11 cellular contexts compared by ENCODE assay signal in genomic region chr17:4585203-4585939, GRCh38. TPM values are rescaled to one million over a fixed set of nuclear protein-coding genes. Genes with fewer than 3 reads are reported as not detected.
A peak's percentile ranks its signal among the peaks of the same experiment; 100 is the strongest.
DNase-seq lines count a peak whose midpoint lies in the region; TF ChIP-seq lines count a peak whose summit lies in the region.
"Had no signal": no experiment of that assay in that cellular context is flagged by ENCODE, and none has a peak within 500 bp of the region (broad histone marks: within the 10 kb centered on the region; RNA-seq: fewer than 3 reads in every experiment).

No MANE protein-coding gene starts in this region.

- TF ChIP-seq CTCF in parathyroid adenoma (IDR thresholded peaks at IDR 0.05) = no peak

- H3K27ac ChIP-seq in CD8-positive, alpha-beta memory T cell (ENCODE audit: low read depth, low read length) = no peak overlapping the region
- no peak overlapping the region for H3K27ac ChIP-seq in iPS DF 6.9 (ENCODE audit: low read length)
- no peak overlapping the region for H3K27ac ChIP-seq in parathyroid adenoma

- no peak overlapping the region for H3K27ac Mint-ChIP-seq in CD8-positive, alpha-beta memory T cell
- H3K27ac Mint-ChIP-seq: immature natural killer cell had no signal

- H3K9ac ChIP-seq in NT2/D1 (ENCODE audit: insufficient read length, low read depth) (peak overlapping the region; percentile 64), parathyroid adenoma (no peak overlapping the region)

- no peak for DNase-seq in CD8-positive, alpha-beta memory T cell
- no peak for DNase-seq in NT2/D1 (ENCODE audit: low read depth, low spot score)
- DNase-seq in iPS DF 6.9 (ENCODE audit: low read depth, low spot score) = no peak
- no peak for DNase-seq in dedifferentiated amniotic fluid mesenchymal stem cell (ENCODE audit: extremely low spot score)
- DNase-seq in stimulated activated CD4-positive, alpha-beta T cell treated with anti-CD3 and anti-CD28 coated beads, Interleukin-1b, Interleukin-23, amount 100 ng/mL, for 48 hours = no peak
- DNase-seq in stimulated activated CD8-positive, alpha-beta memory T cell treated with anti-CD3 and anti-CD28 coated beads, Interleukin-4, amount 100 ng/mL, for 48 hours = no peak
- no peak for DNase-seq in COR-L47 (lab: John Stamatoyannopoulos, UW)
- DNase-seq: immature natural killer cell had no signal

- H3K4me2 ChIP-seq in parathyroid adenoma (ENCODE audit: low read length) = peak overlapping the region; percentile 81

- H3K36me3 Mint-ChIP-seq in CD8-positive, alpha-beta memory T cell = no peaks in the 10 kb centered on the region
- H3K36me3 Mint-ChIP-seq: immature natural killer cell had no signal

- no peaks in the 10 kb centered on the region for H3K36me3 ChIP-seq in CD8-positive, alpha-beta memory T cell (ENCODE audit: insufficient read depth, low read length)
- no peaks in the 10 kb centered on the region for H3K36me3 ChIP-seq in NT2/D1 (ENCODE audit: insufficient read depth, insufficient read length, low read length)
- H3K36me3 ChIP-seq in iPS DF 6.9 (ENCODE audit: control insufficient read depth, insufficient read depth, low read length) = no peaks in the 10 kb centered on the region
- H3K36me3 ChIP-seq in parathyroid adenoma (ENCODE audit: control insufficient read depth, insufficient read depth, low read length) = no peaks in the 10 kb centered on the region

- H3K4me3 Mint-ChIP-seq in CD8-positive, alpha-beta memory T cell = peak overlapping the region in 5 of 7 donors; percentile 19 to 64 (median 62)

- no peaks in the 10 kb centered on the region for H3K9me3 ChIP-seq in CD8-positive, alpha-beta memory T cell (ENCODE audit: low read length)
- H3K9me3 ChIP-seq in NT2/D1 (ENCODE audit: insufficient read depth, low read length) (no peaks in the 10 kb centered on the region), iPS DF 6.9 (ENCODE audit: control insufficient read depth, insufficient read depth, low read length) (no peaks in the 10 kb centered on the region), parathyroid adenoma (ENCODE audit: control insufficient read depth, low read length) (no peaks in the 10 kb centered on the region)

- H3K4me1 ChIP-seq in CD8-positive, alpha-beta memory T cell (ENCODE audit: insufficient read depth, low read length) = no peaks in the 10 kb centered on the region
- H3K4me1 ChIP-seq in NT2/D1 (ENCODE audit: insufficient read depth, insufficient read length) (peaks cover 27% of the 10 kb centered on the region), iPS DF 6.9 (ENCODE audit: control insufficient read depth, insufficient read depth, low read length) (peaks cover 7% of the 10 kb centered on the region; the same call in 1 of the 2 replicates), parathyroid adenoma (no peaks in the 10 kb centered on the region)

- no peaks in the 10 kb centered on the region for H3K9me3 Mint-ChIP-seq in CD8-positive, alpha-beta memory T cell

- WGBS in iPS DF 6.9 (ENCODE audit: insufficient coverage, insufficient read length) = no CpG with 5 or more reads among the region's 28 CpGs

- CTCF ChIA-PET in CD8-positive, alpha-beta memory T cell (lab: Charles Lee) = no interaction called here

- H3K4me3 ChIP-seq in CD8-positive, alpha-beta memory T cell (ENCODE audit: low read length) = no peak overlapping the region
- H3K4me3 ChIP-seq in NT2/D1 (ENCODE audit: insufficient read length, low read depth) = peak overlapping the region; percentile 36
- H3K4me3 ChIP-seq in iPS DF 6.9 (ENCODE audit: low read length) = peak overlapping the region; percentile 50; the same call in 1 of the 2 replicates
- H3K4me3 ChIP-seq in parathyroid adenoma (ENCODE audit: low read depth, low read length) = peak overlapping the region; percentile 37

- H2AFZ ChIP-seq in parathyroid adenoma = no peak overlapping the region

- POLR2A ChIA-PET in CD8-positive, alpha-beta memory T cell (lab: Charles Lee) = no interaction called here

- H3K27me3 ChIP-seq in CD8-positive, alpha-beta memory T cell (ENCODE audit: insufficient read depth, low read length, poor library complexity, severe bottlenecking) = peaks cover 22% of the 10 kb centered on the region
- H3K27me3 ChIP-seq in NT2/D1 (ENCODE audit: insufficient read depth, insufficient read length) = peaks cover 36% of the 10 kb centered on the region
- peaks cover 14% of the 10 kb centered on the region; the same call in 1 of the 2 replicates for H3K27me3 ChIP-seq in iPS DF 6.9 (ENCODE audit: control insufficient read depth, insufficient read depth, low read length)
- no peaks in the 10 kb centered on the region for H3K27me3 ChIP-seq in parathyroid adenoma (ENCODE audit: control insufficient read depth, insufficient read depth, low read length)

- H3K27me3 Mint-ChIP-seq in CD8-positive, alpha-beta memory T cell = peaks cover 31 to 48% of the 10 kb centered on the region in 2 donors

- peaks cover 4 to 14% (median 4%) of the 10 kb centered on the region in 3 donors for H3K4me1 Mint-ChIP-seq in CD8-positive, alpha-beta memory T cell

- no peaks in the 10 kb centered on the region for H3K79me2 ChIP-seq in parathyroid adenoma

RNA-seq across cellular contexts. Expression of gene SMTNL2, which starts 1.0 kb away (rescaled TPM):
- not detected for total RNA-seq in CD8-positive, alpha-beta memory T cell
- polyA plus RNA-seq in CD8-positive, alpha-beta memory T cell = not detected
- total RNA-seq: M059J; T-helper 2 cell treated with Interferon-gamma antibody and Interleukin-4, amounts not matched to agents 100 ng/mL and 5 ng/mL, for 36 hours had no signal
- polyA plus RNA-seq: immature natural killer cell had no signal

RNA-seq across cellular contexts. Expression of gene GGT6, which starts 25.0 kb away (rescaled TPM):
- not detected for total RNA-seq in CD8-positive, alpha-beta memory T cell
- polyA plus RNA-seq in CD8-positive, alpha-beta memory T cell = not detected
- total RNA-seq: M059J; T-helper 2 cell treated with Interferon-gamma antibody and Interleukin-4, amounts not matched to agents 100 ng/mL and 5 ng/mL, for 36 hours had no signal
- polyA plus RNA-seq: immature natural killer cell had no signal

RNA-seq across cellular contexts. Expression of gene MYBBP1A, which starts 30.2 kb away (rescaled TPM):
- 100 to 1,000 TPM; 148 to 157 TPM for total RNA-seq in CD8-positive, alpha-beta memory T cell
- 34.1 TPM for polyA plus RNA-seq in CD8-positive, alpha-beta memory T cell

RNA-seq across cellular contexts. Expression of gene ALOX15, which starts 56.1 kb away (rescaled TPM):
- total RNA-seq in CD8-positive, alpha-beta memory T cell = not detected
- polyA plus RNA-seq in CD8-positive, alpha-beta memory T cell = not detected
- total RNA-seq: M059J; T-helper 2 cell treated with Interferon-gamma antibody and Interleukin-4, amounts not matched to agents 100 ng/mL and 5 ng/mL, for 36 hours had no signal
- polyA plus RNA-seq: immature natural killer cell had no signal
